1 cellular context compared by ENCODE assay signal in the genomic region with DNA sequence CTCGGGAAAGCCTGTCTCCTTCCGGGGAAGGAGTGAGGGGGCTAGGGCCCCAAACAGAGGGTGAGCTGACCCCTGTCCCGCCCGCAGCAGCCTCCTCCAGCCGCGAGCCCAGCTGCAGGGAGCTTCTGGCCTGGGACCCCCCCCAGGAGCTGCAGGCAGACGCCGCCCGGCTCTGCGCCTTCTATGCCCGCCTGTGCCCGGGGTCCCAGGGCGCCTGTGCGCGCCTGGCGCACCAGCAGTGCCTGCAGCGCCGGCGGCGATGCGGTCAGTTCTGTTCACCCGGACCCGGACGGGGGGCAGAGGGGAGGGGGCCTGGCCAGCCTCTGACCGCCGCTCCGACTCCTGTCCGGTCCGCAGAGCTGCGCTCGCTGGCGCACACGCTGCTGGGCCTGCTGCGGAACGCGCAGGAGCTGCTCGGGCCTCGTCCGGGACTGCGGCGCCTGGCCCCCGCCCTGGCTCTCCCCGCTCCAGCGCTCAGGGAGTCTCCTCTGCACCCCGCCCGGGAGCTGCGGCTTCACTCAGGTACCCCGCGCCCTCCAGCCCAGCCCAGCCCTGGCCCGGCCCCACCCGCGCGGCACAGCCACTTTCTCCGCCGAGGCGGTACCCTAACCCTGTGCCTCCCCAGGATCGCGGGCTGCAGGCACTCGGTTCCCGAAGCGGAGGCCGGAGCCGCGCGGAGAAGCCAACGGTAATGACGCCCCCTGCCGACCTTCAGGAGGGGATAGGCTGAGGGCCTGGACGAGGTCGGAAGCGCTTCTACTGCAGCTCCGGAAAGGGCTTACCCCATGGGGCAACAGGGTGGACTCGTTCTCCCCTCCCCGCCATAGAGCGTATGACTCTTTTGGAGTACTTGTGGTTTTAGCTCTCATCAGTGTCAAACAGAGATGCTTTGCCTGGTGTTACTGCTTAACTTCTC.
TF ChIP-seq lines count a peak whose summit lies in the region.

No MANE protein-coding gene starts in this region.

TF ChIP-seq in HepG2, 621 proteins besides CTCF, POLR2A, EP300 and RAD21 (continued from another document and continues in another):
- no peak for TF ChIP-seq MTERF4 (CRISPR knock-in tag; IDR thresholded peaks at IDR 0.05)
- TF ChIP-seq ZBTB21 (CRISPR knock-in tag; IDR thresholded peaks at IDR 0.05), result no peak
- TF ChIP-seq THAP11 (CRISPR knock-in tag; IDR thresholded peaks at IDR 0.05), result no peak
- TF ChIP-seq, protein P1, sequence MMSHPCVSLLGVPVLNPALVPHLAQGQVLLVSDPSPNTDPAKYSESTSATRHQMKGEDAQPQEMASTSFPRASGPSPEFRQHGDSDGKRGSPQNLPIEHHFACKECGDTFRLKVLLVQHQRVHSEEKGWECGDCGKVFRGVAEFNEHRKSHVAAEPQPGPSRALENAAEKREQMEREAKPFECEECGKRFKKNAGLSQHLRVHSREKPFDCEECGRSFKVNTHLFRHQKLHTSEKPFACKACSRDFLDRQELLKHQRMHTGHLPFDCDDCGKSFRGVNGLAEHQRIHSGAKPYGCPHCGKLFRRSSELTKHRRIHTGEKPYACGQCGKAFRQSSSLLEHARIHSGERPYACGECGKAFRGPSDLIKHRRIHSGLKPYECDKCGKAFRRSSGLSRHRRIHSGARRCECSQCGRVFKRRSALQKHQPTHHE (CRISPR knock-in tag; IDR thresholded peaks at IDR 0.05; ENCODE audit: borderline replicate concordance), result no peak
- TF ChIP-seq THAP8 (CRISPR knock-in tag; IDR thresholded peaks at IDR 0.05; ENCODE audit: borderline replicate concordance), result peak; percentile 45; the same call in 1 of the 2 replicates
- TF ChIP-seq WIZ (CRISPR knock-in tag; IDR thresholded peaks at IDR 0.05), result no peak
- TF ChIP-seq, protein P2, sequence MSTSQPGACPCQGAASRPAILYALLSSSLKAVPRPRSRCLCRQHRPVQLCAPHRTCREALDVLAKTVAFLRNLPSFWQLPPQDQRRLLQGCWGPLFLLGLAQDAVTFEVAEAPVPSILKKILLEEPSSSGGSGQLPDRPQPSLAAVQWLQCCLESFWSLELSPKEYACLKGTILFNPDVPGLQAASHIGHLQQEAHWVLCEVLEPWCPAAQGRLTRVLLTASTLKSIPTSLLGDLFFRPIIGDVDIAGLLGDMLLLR (CRISPR knock-in tag; IDR thresholded peaks at IDR 0.05), result no peak
- no peak for TF ChIP-seq REL (CRISPR knock-in tag; conservative IDR thresholded peaks at IDR 0.05)
- TF ChIP-seq KDM2A (CRISPR knock-in tag; IDR thresholded peaks at IDR 0.05; ENCODE audit: borderline replicate concordance, low read depth), result peak; percentile 84
- TF ChIP-seq SYNCRIP (IDR thresholded peaks at IDR 0.05; ENCODE audit: insufficient read depth, low read depth, low read length), result no peak
- 0 out of 2 replicates have a peak, but pooled peaks have one; percentile 18 for TF ChIP-seq ZNF547 (CRISPR knock-in tag; IDR thresholded peaks at IDR 0.05)
- TF ChIP-seq PHF20 (CRISPR knock-in tag; IDR thresholded peaks at IDR 0.05), result no peak
- no peak for TF ChIP-seq CC2D1A (CRISPR knock-in tag; IDR thresholded peaks at IDR 0.05)
- no peak for TF ChIP-seq SRF (IDR thresholded peaks at IDR 0.05; ENCODE audit: low read depth, low read length)
- TF ChIP-seq SP5 (CRISPR knock-in tag; IDR thresholded peaks at IDR 0.05; ENCODE audit: borderline replicate concordance, low read depth), result no peak
- no peak; the same call in 1 of the 2 replicates for TF ChIP-seq ZNF235 (CRISPR knock-in tag; IDR thresholded peaks at IDR 0.05; ENCODE audit: borderline replicate concordance)
- TF ChIP-seq ZNF556 (CRISPR knock-in tag; IDR thresholded peaks at IDR 0.05; ENCODE audit: borderline replicate concordance), result no peak
- TF ChIP-seq, protein P3, sequence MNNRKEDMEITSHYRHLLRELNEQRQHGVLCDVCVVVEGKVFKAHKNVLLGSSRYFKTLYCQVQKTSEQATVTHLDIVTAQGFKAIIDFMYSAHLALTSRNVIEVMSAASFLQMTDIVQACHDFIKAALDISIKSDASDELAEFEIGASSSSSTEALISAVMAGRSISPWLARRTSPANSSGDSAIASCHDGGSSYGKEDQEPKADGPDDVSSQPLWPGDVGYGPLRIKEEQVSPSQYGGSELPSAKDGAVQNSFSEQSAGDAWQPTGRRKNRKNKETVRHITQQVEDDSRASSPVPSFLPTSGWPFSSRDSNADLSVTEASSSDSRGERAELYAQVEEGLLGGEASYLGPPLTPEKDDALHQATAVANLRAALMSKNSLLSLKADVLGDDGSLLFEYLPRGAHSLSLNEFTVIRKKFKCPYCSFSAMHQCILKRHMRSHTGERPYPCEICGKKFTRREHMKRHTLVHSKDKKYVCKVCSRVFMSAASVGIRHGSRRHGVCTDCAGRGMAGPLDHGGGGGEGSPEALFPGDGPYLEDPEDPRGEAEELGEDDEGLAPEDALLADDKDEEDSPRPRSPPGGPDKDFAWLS (CRISPR knock-in tag; IDR thresholded peaks at IDR 0.05; ENCODE audit: borderline replicate concordance), result no peak
- TF ChIP-seq, protein P4, sequence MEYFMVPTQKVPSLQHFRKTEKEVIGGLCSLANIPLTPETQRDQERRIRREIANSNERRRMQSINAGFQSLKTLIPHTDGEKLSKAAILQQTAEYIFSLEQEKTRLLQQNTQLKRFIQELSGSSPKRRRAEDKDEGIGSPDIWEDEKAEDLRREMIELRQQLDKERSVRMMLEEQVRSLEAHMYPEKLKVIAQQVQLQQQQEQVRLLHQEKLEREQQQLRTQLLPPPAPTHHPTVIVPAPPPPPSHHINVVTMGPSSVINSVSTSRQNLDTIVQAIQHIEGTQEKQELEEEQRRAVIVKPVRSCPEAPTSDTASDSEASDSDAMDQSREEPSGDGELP (IDR thresholded peaks at IDR 0.05; ENCODE audit: borderline replicate concordance, low read depth), result no peak
- no peak for TF ChIP-seq ZC3H13 (CRISPR knock-in tag; IDR thresholded peaks at IDR 0.05)
- TF ChIP-seq NFYB (CRISPR knock-in tag; IDR thresholded peaks at IDR 0.05), result no peak
- peak; percentile 5; the same call in 1 of the 2 replicates for TF ChIP-seq SP4 (CRISPR knock-in tag; IDR thresholded peaks at IDR 0.05)
- no peak for TF ChIP-seq TAF1 (CRISPR knock-in tag; IDR thresholded peaks at IDR 0.05)
- TF ChIP-seq ZNF331 (CRISPR knock-in tag; IDR thresholded peaks at IDR 0.05), result no peak
- TF ChIP-seq ZNF468 (CRISPR knock-in tag; IDR thresholded peaks at IDR 0.05), result peak; percentile 56; the same call in 1 of the 2 replicates
- no peak for TF ChIP-seq NCOA5 (CRISPR knock-in tag; IDR thresholded peaks at IDR 0.05)
- TF ChIP-seq ZBTB38 (CRISPR knock-in tag; IDR thresholded peaks at IDR 0.05), result peak; percentile 48; the same call in 1 of the 2 replicates
- no peak for TF ChIP-seq POLR2AphosphoS2 (IDR thresholded peaks at IDR 0.05; ENCODE audit: low read depth, low read length)
- no peak for TF ChIP-seq ZMYM2 (CRISPR knock-in tag; IDR thresholded peaks at IDR 0.05)
- peak; percentile 38; the same call in 1 of the 2 replicates for TF ChIP-seq ARID4A (CRISPR knock-in tag; IDR thresholded peaks at IDR 0.05; ENCODE audit: borderline replicate concordance)
- TF ChIP-seq EHMT2 (IDR thresholded peaks at IDR 0.05; ENCODE audit: borderline replicate concordance, low read depth, low read length), result no peak
- TF ChIP-seq ZKSCAN8 (CRISPR knock-in tag; IDR thresholded peaks at IDR 0.05; ENCODE audit: borderline replicate concordance), result no peak
- TF ChIP-seq ZNF576 (CRISPR knock-in tag; IDR thresholded peaks at IDR 0.05), result no peak
- TF ChIP-seq, protein P5, sequence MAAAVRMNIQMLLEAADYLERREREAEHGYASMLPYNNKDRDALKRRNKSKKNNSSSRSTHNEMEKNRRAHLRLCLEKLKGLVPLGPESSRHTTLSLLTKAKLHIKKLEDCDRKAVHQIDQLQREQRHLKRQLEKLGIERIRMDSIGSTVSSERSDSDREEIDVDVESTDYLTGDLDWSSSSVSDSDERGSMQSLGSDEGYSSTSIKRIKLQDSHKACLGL (CRISPR knock-in tag; IDR thresholded peaks at IDR 0.05), result no peak
- no peak for TF ChIP-seq DBP (CRISPR knock-in tag; IDR thresholded peaks at IDR 0.05; ENCODE audit: not compliant biosample characterization)
- TF ChIP-seq CBX1 (IDR thresholded peaks at IDR 0.05; ENCODE audit: low read depth), result no peak
- TF ChIP-seq, protein P6, sequence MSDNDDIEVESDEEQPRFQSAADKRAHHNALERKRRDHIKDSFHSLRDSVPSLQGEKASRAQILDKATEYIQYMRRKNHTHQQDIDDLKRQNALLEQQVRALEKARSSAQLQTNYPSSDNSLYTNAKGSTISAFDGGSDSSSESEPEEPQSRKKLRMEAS (IDR thresholded peaks at IDR 0.05), result no peak; the same call in 1 of the 2 replicates
- no peak for TF ChIP-seq BRCA1 (CRISPR knock-in tag; IDR thresholded peaks at IDR 0.05)
- TF ChIP-seq FOXC1 (CRISPR knock-in tag; IDR thresholded peaks at IDR 0.05; ENCODE audit: borderline replicate concordance), result 0 out of 2 replicates have a peak, but pooled peaks have one; percentile 24
- no peak for TF ChIP-seq ZIK1 (CRISPR knock-in tag; IDR thresholded peaks at IDR 0.05; ENCODE audit: borderline replicate concordance, low read depth)
- no peak for TF ChIP-seq ZFP36 (IDR thresholded peaks at IDR 0.05; ENCODE audit: borderline replicate concordance, low read depth, low read length, partially characterized antibody)
- TF ChIP-seq ZNF567 (CRISPR knock-in tag; IDR thresholded peaks at IDR 0.05; ENCODE audit: borderline replicate concordance), result no peak
- no peak for TF ChIP-seq MAFF (IDR thresholded peaks at IDR 0.05; ENCODE audit: low read depth, low read length)
- no peak for TF ChIP-seq ZNF670 (CRISPR knock-in tag; IDR thresholded peaks at IDR 0.05; ENCODE audit: borderline replicate concordance)
- TF ChIP-seq SMAD1 (CRISPR knock-in tag; IDR thresholded peaks at IDR 0.05; ENCODE audit: borderline replicate concordance, low read depth), result 0 out of 2 replicates have a peak, but pooled peaks have one; percentile 16
- TF ChIP-seq, protein P7, sequence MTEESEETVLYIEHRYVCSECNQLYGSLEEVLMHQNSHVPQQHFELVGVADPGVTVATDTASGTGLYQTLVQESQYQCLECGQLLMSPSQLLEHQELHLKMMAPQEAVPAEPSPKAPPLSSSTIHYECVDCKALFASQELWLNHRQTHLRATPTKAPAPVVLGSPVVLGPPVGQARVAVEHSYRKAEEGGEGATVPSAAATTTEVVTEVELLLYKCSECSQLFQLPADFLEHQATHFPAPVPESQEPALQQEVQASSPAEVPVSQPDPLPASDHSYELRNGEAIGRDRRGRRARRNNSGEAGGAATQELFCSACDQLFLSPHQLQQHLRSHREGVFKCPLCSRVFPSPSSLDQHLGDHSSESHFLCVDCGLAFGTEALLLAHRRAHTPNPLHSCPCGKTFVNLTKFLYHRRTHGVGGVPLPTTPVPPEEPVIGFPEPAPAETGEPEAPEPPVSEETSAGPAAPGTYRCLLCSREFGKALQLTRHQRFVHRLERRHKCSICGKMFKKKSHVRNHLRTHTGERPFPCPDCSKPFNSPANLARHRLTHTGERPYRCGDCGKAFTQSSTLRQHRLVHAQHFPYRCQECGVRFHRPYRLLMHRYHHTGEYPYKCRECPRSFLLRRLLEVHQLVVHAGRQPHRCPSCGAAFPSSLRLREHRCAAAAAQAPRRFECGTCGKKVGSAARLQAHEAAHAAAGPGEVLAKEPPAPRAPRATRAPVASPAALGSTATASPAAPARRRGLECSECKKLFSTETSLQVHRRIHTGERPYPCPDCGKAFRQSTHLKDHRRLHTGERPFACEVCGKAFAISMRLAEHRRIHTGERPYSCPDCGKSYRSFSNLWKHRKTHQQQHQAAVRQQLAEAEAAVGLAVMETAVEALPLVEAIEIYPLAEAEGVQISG (CRISPR knock-in tag; IDR thresholded peaks at IDR 0.05), result no peak
- no peak for TF ChIP-seq ZFP37 (CRISPR knock-in tag; IDR thresholded peaks at IDR 0.05; ENCODE audit: borderline replicate concordance)
